In the genomic region with DNA sequence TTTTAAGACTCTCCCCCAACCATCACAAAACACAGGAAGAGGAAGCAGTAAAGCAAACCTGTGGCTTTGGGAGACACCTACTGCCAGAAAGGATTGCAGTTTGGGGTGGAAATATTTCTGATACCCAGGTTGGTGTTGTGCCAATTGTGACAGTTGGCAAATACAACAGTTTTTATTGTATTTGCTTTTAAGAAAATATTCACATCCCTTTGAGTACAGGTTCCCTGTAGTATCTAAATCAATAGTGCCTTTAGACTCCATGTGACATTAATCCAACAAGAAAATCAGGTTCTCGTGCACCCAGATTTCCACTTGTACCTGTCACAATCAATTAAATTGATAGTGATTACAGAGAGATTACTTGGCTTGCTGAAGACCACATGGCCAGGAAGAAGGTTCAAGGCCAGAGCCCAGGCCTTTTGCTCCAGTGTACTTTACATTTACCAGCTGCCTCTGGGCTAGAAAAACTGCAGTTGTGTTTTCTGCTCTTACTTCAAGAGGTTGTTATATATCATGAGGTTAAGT, we compare ENCODE assay signal across 15 cellular contexts.
A peak's percentile ranks its signal among the peaks of the same experiment; 100 is the strongest.
DNase-seq lines count a peak whose midpoint lies in the region; ATAC-seq and TF ChIP-seq lines count a peak whose summit lies in the region.
"Had no signal": no experiment of that assay in that cellular context is flagged by ENCODE, and none has a peak within 500 bp of the region (broad histone marks: within the 10 kb centered on the region; RNA-seq: fewer than 3 reads in every experiment).

No MANE protein-coding gene starts in this region.

- H3K4me1 Mint-ChIP-seq in stimulated activated naive B cell treated with anti-CD40 and anti-IgM and Interleukin-4, amounts not matched to agents 10 μg/mL and 1 μg/mL and 100 μg/mL, for 72 hours, result no peaks in the 10 kb centered on the region
- H3K4me1 Mint-ChIP-seq: activated naive CD4-positive, alpha-beta T cell treated with anti-CD3 and anti-CD28 coated beads, Interleukin-2, amount 50 U/mL, for 24 hours had no signal

- H3K4me3 Mint-ChIP-seq in stimulated activated naive B cell treated with anti-CD40 and anti-IgM and Interleukin-4, amounts not matched to agents 10 μg/mL and 1 μg/mL and 100 μg/mL, for 72 hours, result no peak overlapping the region
- H3K4me3 Mint-ChIP-seq: activated naive CD4-positive, alpha-beta T cell treated with anti-CD3 and anti-CD28 coated beads, Interleukin-2, amount 50 U/mL, for 24 hours; dendritic cell treated with granulocyte-macrophage colony-stimulating factor and Interleukin-4, amounts not matched to agents 40 ng/mL and 50 ng/mL, for 4 days; neural crest cell had no signal

- peaks cover 0 to 3% of the 10 kb centered on the region in 2 donors for H3K9me3 Mint-ChIP-seq in stimulated activated naive B cell treated with anti-CD40 and anti-IgM and Interleukin-4, amounts not matched to agents 10 μg/mL and 1 μg/mL and 100 μg/mL, for 72 hours
- H3K9me3 Mint-ChIP-seq: dendritic cell treated with granulocyte-macrophage colony-stimulating factor and Interleukin-4, amounts not matched to agents 40 ng/mL and 50 ng/mL, for 4 days had no signal

- WGBS in stomach, 5 donors, result 31 to 58% (median 43%) methylated on average over 1 of the region's 1 CpG

- ATAC-seq in stimulated activated naive B cell treated with anti-CD40 and anti-IgM and Interleukin-4, amounts not matched to agents 10 μg/mL and 1 μg/mL and 100 μg/mL, for 72 hours (replicated peaks), result no peak

- H3K9me2 ChIP-seq in Loucy (replicated peaks; ENCODE audit: low read depth, low read length), result no peaks in the 10 kb centered on the region

- peak overlapping the region; percentile 31 for H3K4me2 ChIP-seq in Loucy (ENCODE audit: low read depth, low read length, poor library complexity, severe bottlenecking)
- H3K4me2 ChIP-seq: BLaER1 had no signal

- H3K9me3 ChIP-seq in Loucy (ENCODE audit: insufficient read depth, low read depth, low read length), result no peaks in the 10 kb centered on the region
- no peaks in the 10 kb centered on the region for H3K9me3 ChIP-seq in SK-N-MC (ENCODE audit: low read depth, low read length)
- H3K9me3 ChIP-seq in stomach, result peaks cover 0 to 5% (median 2%) of the 10 kb centered on the region in 4 donors

- H3K36me3 ChIP-seq in Loucy (ENCODE audit: insufficient read depth, low read length), result no peaks in the 10 kb centered on the region
- no peaks in the 10 kb centered on the region for H3K36me3 ChIP-seq in SK-N-MC (ENCODE audit: insufficient read depth, low read length)
- no peaks in the 10 kb centered on the region for H3K36me3 ChIP-seq in stomach
- H3K36me3 ChIP-seq: BLaER1, spleen had no signal

- no peak for TF ChIP-seq EP300 in stomach (IDR thresholded peaks at IDR 0.05)

- peak overlapping the region; percentile 73; the same call in 1 of the 2 replicates for H2AFZ ChIP-seq in Loucy (ENCODE audit: low read length)

- H3K4me1 ChIP-seq in Loucy (ENCODE audit: insufficient read depth, low read length, poor library complexity, severe bottlenecking) (peaks cover 9% of the 10 kb centered on the region), stomach (no peaks in the 10 kb centered on the region)
- H3K4me1 ChIP-seq: spleen had no signal

- H3K9ac ChIP-seq in Loucy (ENCODE audit: low read depth, low read length, poor library complexity, severe bottlenecking) (no peak overlapping the region), SK-N-MC (ENCODE audit: insufficient read length) (no peak overlapping the region)
- H3K9ac ChIP-seq: BLaER1 had no signal

- H3K4me3 ChIP-seq in Loucy (ENCODE audit: low read length, poor library complexity, severe bottlenecking), result no peak overlapping the region
- no peak overlapping the region for H3K4me3 ChIP-seq in SK-N-MC
- no peak overlapping the region for H3K4me3 ChIP-seq in stomach
- H3K4me3 ChIP-seq: BLaER1, spleen had no signal

- no peaks in the 10 kb centered on the region for H4K20me1 ChIP-seq in Loucy (ENCODE audit: insufficient read depth, low read length, poor library complexity, severe bottlenecking)
- H4K20me1 ChIP-seq: BLaER1 had no signal

- H3K27me3 Mint-ChIP-seq in stimulated activated naive B cell treated with anti-CD40 and anti-IgM and Interleukin-4, amounts not matched to agents 10 μg/mL and 1 μg/mL and 100 μg/mL, for 72 hours, result no peaks in the 10 kb centered on the region
- H3K27me3 Mint-ChIP-seq: dendritic cell treated with granulocyte-macrophage colony-stimulating factor and Interleukin-4, amounts not matched to agents 40 ng/mL and 50 ng/mL, for 4 days had no signal

- no peaks in the 10 kb centered on the region for H3K36me3 Mint-ChIP-seq in stimulated activated naive B cell treated with anti-CD40 and anti-IgM and Interleukin-4, amounts not matched to agents 10 μg/mL and 1 μg/mL and 100 μg/mL, for 72 hours
- H3K36me3 Mint-ChIP-seq: activated naive CD4-positive, alpha-beta T cell treated with anti-CD3 and anti-CD28 coated beads, Interleukin-2, amount 50 U/mL, for 24 hours had no signal

- no peaks in the 10 kb centered on the region for H3K79me2 ChIP-seq in Loucy (ENCODE audit: insufficient read depth, low read length)

- no peaks in the 10 kb centered on the region for H3F3A ChIP-seq in Loucy (ENCODE audit: low read depth)

- intact Hi-C loops in stomach (cut with DNase I; ENCODE audit: low total_unique reads), result no loop called here

- H3K27ac ChIP-seq in SK-N-MC (0 out of 2 replicates have a peak overlapping the region, but pooled peaks have one; percentile 10), stomach (no peak overlapping the region)
- H3K27ac ChIP-seq: BLaER1, spleen had no signal

- TF ChIP-seq CTCF in Loucy (conservative IDR thresholded peaks at IDR 0.05; ENCODE audit: low read length), result peak; percentile 55
- TF ChIP-seq CTCF in stomach (IDR thresholded peaks at IDR 0.05), result no peak

- TF ChIP-seq POLR2A in stomach (IDR thresholded peaks at IDR 0.05), result no peak

- DNase-seq in COR-L47 (lab: John Stamatoyannopoulos, UW) (peak; percentile 19), SK-N-MC (ENCODE audit: low read depth, low spot score) (no peak), kidney tubule cell (ENCODE audit: low spot score) (peak; percentile 23), NCI-H2227 (lab: John Stamatoyannopoulos, UW; ENCODE audit: unreplicated experiment) (no peak), stomach (no peak), islet precursor cell (no peak)
- no peak for DNase-seq in stimulated activated naive B cell treated with anti-CD40 and anti-IgM and Interleukin-4, amounts not matched to agents 10 μg/mL and 1 μg/mL and 100 μg/mL, for 72 hours
- DNase-seq: foreskin melanocyte, MV-4-11, spleen had no signal

- H3K27me3 ChIP-seq in Loucy (ENCODE audit: insufficient read depth, low read length, poor library complexity, severe bottlenecking) (no peaks in the 10 kb centered on the region), stomach (no peaks in the 10 kb centered on the region)
- H3K27me3 ChIP-seq: BLaER1, spleen had no signal

- H3K27ac Mint-ChIP-seq in stimulated activated naive B cell treated with anti-CD40 and anti-IgM and Interleukin-4, amounts not matched to agents 10 μg/mL and 1 μg/mL and 100 μg/mL, for 72 hours, result no peak overlapping the region
- H3K27ac Mint-ChIP-seq: activated naive CD4-positive, alpha-beta T cell treated with anti-CD3 and anti-CD28 coated beads, Interleukin-2, amount 50 U/mL, for 24 hours; dendritic cell treated with granulocyte-macrophage colony-stimulating factor and Interleukin-4, amounts not matched to agents 40 ng/mL and 50 ng/mL, for 4 days had no signal

Comparison
In these comparisons a context has a peak if more than half of its experiments do, and no peak if none do; other contexts are left out.
1. DNase-seq: peak in COR-L47 (single experiment) and kidney tubule cell (single experiment); none in SK-N-MC (single experiment), NCI-H2227 (single experiment), stomach (single experiment), stimulated activated naive B cell treated with anti-CD40 and anti-IgM and Interleukin-4, amounts not matched to agents 10 μg/mL and 1 μg/mL and 100 μg/mL, for 72 hours (single experiment) and islet precursor cell (single experiment).